In the genomic region with DNA sequence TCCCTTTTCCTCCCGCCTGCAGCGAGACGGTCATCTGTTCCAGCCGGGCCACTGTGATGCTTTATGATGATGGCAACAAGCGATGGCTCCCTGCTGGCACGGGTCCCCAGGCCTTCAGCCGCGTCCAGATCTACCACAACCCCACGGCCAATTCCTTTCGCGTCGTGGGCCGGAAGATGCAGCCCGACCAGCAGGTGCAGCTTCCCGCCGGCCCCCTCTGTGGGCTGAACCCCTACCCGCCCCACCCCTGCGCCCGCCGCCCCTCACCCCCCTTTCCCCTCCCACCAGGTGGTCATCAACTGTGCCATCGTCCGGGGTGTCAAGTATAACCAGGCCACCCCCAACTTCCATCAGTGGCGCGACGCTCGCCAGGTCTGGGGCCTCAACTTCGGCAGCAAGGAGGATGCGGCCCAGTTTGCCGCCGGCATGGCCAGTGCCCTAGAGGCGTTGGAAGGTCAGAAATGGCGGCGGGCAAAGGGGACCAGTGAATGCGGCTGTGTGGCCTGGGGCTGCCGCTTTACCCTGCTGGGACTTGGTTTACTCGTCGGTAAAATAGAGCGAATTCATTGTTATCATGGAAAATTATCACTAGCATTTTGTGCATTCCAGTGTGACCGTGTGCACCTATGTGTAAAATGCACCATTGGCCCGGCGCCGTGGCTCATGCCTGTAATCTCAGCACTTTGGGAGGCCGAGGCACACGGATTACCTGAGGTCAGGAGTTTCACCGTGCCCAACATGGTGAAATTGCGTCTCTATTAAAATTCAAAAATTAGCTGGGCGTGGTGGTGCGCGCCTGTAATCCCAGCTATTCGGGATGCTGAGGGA, we compare ENCODE assay signal across 18 cellular contexts. TPM values are rescaled to one million over a fixed set of nuclear protein-coding genes. Genes with fewer than 3 reads are reported as not detected.
DNase-seq lines count a peak whose midpoint lies in the region; ATAC-seq and TF ChIP-seq lines count a peak whose summit lies in the region.
"Had no signal": no experiment of that assay in that cellular context is flagged by ENCODE, and none has a peak within 500 bp of the region (broad histone marks: within the 10 kb centered on the region; RNA-seq: fewer than 3 reads in every experiment).

No MANE protein-coding gene starts in this region.

- H3K36me3 Mint-ChIP-seq in activated T-cell treated with anti-CD3 and anti-CD28 coated beads, Interleukin-2, amount 50 U/mL, for 24 hours (ENCODE audit: low read depth) = peaks cover 69% of the 10 kb centered on the region
- peaks cover 16% of the 10 kb centered on the region for H3K36me3 Mint-ChIP-seq in activated T-cell treated with anti-CD3 and anti-CD28 coated beads, Interleukin-2, amount 50 U/mL, for 4 hours (ENCODE audit: insufficient read depth)
- peaks cover 22% of the 10 kb centered on the region for H3K36me3 Mint-ChIP-seq in endothelial cell (ENCODE audit: low read depth, unreplicated experiment)
- H3K36me3 Mint-ChIP-seq in stimulated activated effector memory CD8-positive, alpha-beta T cell treated with anti-CD3 and anti-CD28 coated beads, Interleukin-12 subunit alpha, Interleukin-12 subunit beta, amount 100 ng/mL, for 72 hours = peaks cover 98% of the 10 kb centered on the region

- H3K27ac ChIP-seq in RWPE1 = peak overlapping the region; percentile 92
- H3K27ac ChIP-seq: heart left ventricle, lower lobe of right lung, PC-9 had no signal

- no peak for DNase-seq in activated T-cell treated with anti-CD3 and anti-CD28 coated beads, Interleukin-2, amount 50 U/mL, for 24 hours
- no peak for DNase-seq in activated T-cell treated with anti-CD3 and anti-CD28 coated beads, Interleukin-2, amount 50 U/mL, for 4 hours
- DNase-seq in RWPE1 (ENCODE audit: low spot score) = no peak
- DNase-seq in endothelial cell (ENCODE audit: low spot score) = no peak
- no peak for DNase-seq in stimulated activated effector memory CD8-positive, alpha-beta T cell treated with anti-CD3 and anti-CD28 coated beads, Interleukin-12 subunit alpha, Interleukin-12 subunit beta, amount 100 ng/mL, for 72 hours (ENCODE audit: low spot score in 2 of 2)
- DNase-seq in H4 (ENCODE audit: low spot score) = no peak
- DNase-seq in C1 segment of cervical spinal cord (lab: John Stamatoyannopoulos, UW) = no peak
- DNase-seq in NCI-H748 treated with DMSO at 0.1 percent for 48 hours (lab: John Stamatoyannopoulos, UW) = no peak
- DNase-seq: amygdala; CD8-positive, alpha-beta memory T cell; effector memory CD8-positive, alpha-beta T cell; lower lobe of right lung; NCI-H1105 treated with DMSO at 0.1 percent for 48 hours; NCI-H2171; NCI-H774; PC-9; SK-N-SH had no signal

- CTCF ChIA-PET in RWPE1 (lab: Yijun Ruan, JAX) = no interaction called here

- H3K27me3 Mint-ChIP-seq in activated T-cell treated with anti-CD3 and anti-CD28 coated beads, Interleukin-2, amount 50 U/mL, for 24 hours = no peaks in the 10 kb centered on the region
- H3K27me3 Mint-ChIP-seq in activated T-cell treated with anti-CD3 and anti-CD28 coated beads, Interleukin-2, amount 50 U/mL, for 4 hours (ENCODE audit: low read depth) = no peaks in the 10 kb centered on the region
- peaks cover 10% of the 10 kb centered on the region for H3K27me3 Mint-ChIP-seq in endothelial cell (ENCODE audit: unreplicated experiment)
- H3K27me3 Mint-ChIP-seq: CD8-positive, alpha-beta memory T cell; effector memory CD8-positive, alpha-beta T cell had no signal

- TF ChIP-seq CTCF in RWPE1 (conservative IDR thresholded peaks at IDR 0.05; ENCODE audit: low read depth) (no peak), endothelial cell (IDR thresholded peaks at IDR 0.05; ENCODE audit: unreplicated experiment) (no peak)

- peaks cover 34% of the 10 kb centered on the region for H3K4me1 Mint-ChIP-seq in activated T-cell treated with anti-CD3 and anti-CD28 coated beads, Interleukin-2, amount 50 U/mL, for 24 hours (ENCODE audit: low read depth)
- H3K4me1 Mint-ChIP-seq in activated T-cell treated with anti-CD3 and anti-CD28 coated beads, Interleukin-2, amount 50 U/mL, for 4 hours (ENCODE audit: low read depth) = peaks cover 38% of the 10 kb centered on the region
- peaks cover 33% of the 10 kb centered on the region for H3K4me1 Mint-ChIP-seq in endothelial cell (ENCODE audit: unreplicated experiment)
- H3K4me1 Mint-ChIP-seq in stimulated activated effector memory CD8-positive, alpha-beta T cell treated with anti-CD3 and anti-CD28 coated beads, Interleukin-12 subunit alpha, Interleukin-12 subunit beta, amount 100 ng/mL, for 72 hours = peaks cover 45% of the 10 kb centered on the region

- peak overlapping the region; percentile 73 for H3K27ac Mint-ChIP-seq in activated T-cell treated with anti-CD3 and anti-CD28 coated beads, Interleukin-2, amount 50 U/mL, for 24 hours
- peak overlapping the region; percentile 86 for H3K27ac Mint-ChIP-seq in endothelial cell (ENCODE audit: unreplicated experiment)
- H3K27ac Mint-ChIP-seq in stimulated activated effector memory CD8-positive, alpha-beta T cell treated with anti-CD3 and anti-CD28 coated beads, Interleukin-12 subunit alpha, Interleukin-12 subunit beta, amount 100 ng/mL, for 72 hours = peak overlapping the region; percentile 94

- POLR2A ChIA-PET in RWPE1 (lab: Yijun Ruan, JAX; ENCODE audit: low non-redundant PET) = no interaction called here

- H3K9me3 Mint-ChIP-seq in activated T-cell treated with anti-CD3 and anti-CD28 coated beads, Interleukin-2, amount 50 U/mL, for 24 hours = no peaks in the 10 kb centered on the region
- H3K9me3 Mint-ChIP-seq in activated T-cell treated with anti-CD3 and anti-CD28 coated beads, Interleukin-2, amount 50 U/mL, for 4 hours = no peaks in the 10 kb centered on the region
- no peaks in the 10 kb centered on the region for H3K9me3 Mint-ChIP-seq in endothelial cell (ENCODE audit: unreplicated experiment)
- H3K9me3 Mint-ChIP-seq in stimulated activated effector memory CD8-positive, alpha-beta T cell treated with anti-CD3 and anti-CD28 coated beads, Interleukin-12 subunit alpha, Interleukin-12 subunit beta, amount 100 ng/mL, for 72 hours = no peaks in the 10 kb centered on the region
- H3K9me3 Mint-ChIP-seq: CD8-positive, alpha-beta memory T cell; effector memory CD8-positive, alpha-beta T cell had no signal

- ATAC-seq in activated T-cell treated with anti-CD3 and anti-CD28 coated beads, Interleukin-2, amount 50 U/mL, for 4 hours = no peak
- ATAC-seq in stimulated activated effector memory CD8-positive, alpha-beta T cell treated with anti-CD3 and anti-CD28 coated beads, Interleukin-12 subunit alpha, Interleukin-12 subunit beta, amount 100 ng/mL, for 72 hours = no peak
- ATAC-seq: effector memory CD8-positive, alpha-beta T cell; heart left ventricle; lower lobe of right lung had no signal

- no peak overlapping the region for H3K4me3 Mint-ChIP-seq in activated T-cell treated with anti-CD3 and anti-CD28 coated beads, Interleukin-2, amount 50 U/mL, for 24 hours
- H3K4me3 Mint-ChIP-seq in activated T-cell treated with anti-CD3 and anti-CD28 coated beads, Interleukin-2, amount 50 U/mL, for 4 hours = no peak overlapping the region
- peak overlapping the region; percentile 70 for H3K4me3 Mint-ChIP-seq in endothelial cell (ENCODE audit: unreplicated experiment)
- H3K4me3 Mint-ChIP-seq in stimulated activated effector memory CD8-positive, alpha-beta T cell treated with anti-CD3 and anti-CD28 coated beads, Interleukin-12 subunit alpha, Interleukin-12 subunit beta, amount 100 ng/mL, for 72 hours = no peak overlapping the region
- H3K4me3 Mint-ChIP-seq: effector memory CD8-positive, alpha-beta T cell had no signal

RNA-seq across cellular contexts. Expression of a gene that starts 10.6 kb away (rescaled TPM):
- total RNA-seq in activated T-cell treated with anti-CD3 and anti-CD28 coated beads, Interleukin-2, amount 50 U/mL, for 4 hours = 100 to 1,000 TPM; 135 to 164 (median 157) TPM
- 246 TPM for total RNA-seq in endothelial cell (ENCODE audit: unreplicated experiment)
- total RNA-seq in H4 (2014; rRNA removed; shearing (Covaris generic)) = 29.1 and 43.5 TPM in 2 replicates

RNA-seq across cellular contexts. Expression of a gene that starts 19.6 kb away (rescaled TPM):
- total RNA-seq in activated T-cell treated with anti-CD3 and anti-CD28 coated beads, Interleukin-2, amount 50 U/mL, for 4 hours = 1 to 10 TPM; 1.1 to 1.4 (median 1.3) TPM
- total RNA-seq in endothelial cell (ENCODE audit: unreplicated experiment) = 0.33 TPM
- total RNA-seq in H4 (2014; rRNA removed; shearing (Covaris generic)) = 0.21 and 1.1 TPM in 2 replicates

RNA-seq across cellular contexts. Expression of a gene that starts 21.0 kb away (rescaled TPM):
- 1 to 10 TPM in 2 of 3 donors, under 1 TPM in 1; 0.83 to 1.5 (median 1.5) TPM for total RNA-seq in activated T-cell treated with anti-CD3 and anti-CD28 coated beads, Interleukin-2, amount 50 U/mL, for 4 hours
- total RNA-seq in endothelial cell (ENCODE audit: unreplicated experiment) = 25.3 TPM
- 3.5 and 6.1 TPM in 2 replicates for total RNA-seq in H4 (2014; rRNA removed; shearing (Covaris generic))

RNA-seq across cellular contexts. Expression of a gene that starts 50.1 kb away (rescaled TPM):
- total RNA-seq in activated T-cell treated with anti-CD3 and anti-CD28 coated beads, Interleukin-2, amount 50 U/mL, for 4 hours = 10 to 100 TPM; 10.5 to 13.4 (median 13.2) TPM
- 64.2 TPM for total RNA-seq in endothelial cell (ENCODE audit: unreplicated experiment)
- 1.2 TPM in 1 of 2 replicates, not detected in the other for total RNA-seq in H4 (2014; rRNA removed; shearing (Covaris generic))
